In the genomic region with DNA sequence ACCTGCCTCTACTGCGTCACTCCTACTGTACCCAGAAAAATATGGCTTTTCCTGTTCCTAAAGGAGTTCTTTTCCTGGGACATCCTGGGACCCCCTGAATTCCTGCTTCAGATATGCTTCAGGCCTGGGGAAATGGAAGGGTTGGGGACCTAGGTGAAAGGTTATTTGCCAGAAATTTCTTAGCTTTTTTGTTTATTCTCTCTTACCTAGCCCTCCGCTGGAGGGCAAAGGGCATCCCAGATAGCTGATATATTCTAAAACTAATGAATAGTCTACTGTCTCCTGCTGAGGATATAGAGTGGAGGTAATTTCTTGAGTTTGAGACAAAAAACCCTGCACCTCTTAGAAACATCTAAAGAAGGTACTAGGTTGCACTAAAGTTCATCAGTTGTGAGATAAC, we compare ENCODE assay signal across 2 cellular contexts.
TF ChIP-seq lines count a peak whose summit lies in the region.

No MANE protein-coding gene starts in this region.

TF ChIP-seq in GM23338, 12 proteins besides CTCF, POLR2A, EP300 and RAD21 (continues in another document):
- TF ChIP-seq JUNB (IDR thresholded peaks at IDR 0.05; ENCODE audit: unreplicated experiment) = no peak
- TF ChIP-seq NANOG (IDR thresholded peaks at IDR 0.05; ENCODE audit: borderline replicate concordance) = no peak
- TF ChIP-seq, protein P1, sequence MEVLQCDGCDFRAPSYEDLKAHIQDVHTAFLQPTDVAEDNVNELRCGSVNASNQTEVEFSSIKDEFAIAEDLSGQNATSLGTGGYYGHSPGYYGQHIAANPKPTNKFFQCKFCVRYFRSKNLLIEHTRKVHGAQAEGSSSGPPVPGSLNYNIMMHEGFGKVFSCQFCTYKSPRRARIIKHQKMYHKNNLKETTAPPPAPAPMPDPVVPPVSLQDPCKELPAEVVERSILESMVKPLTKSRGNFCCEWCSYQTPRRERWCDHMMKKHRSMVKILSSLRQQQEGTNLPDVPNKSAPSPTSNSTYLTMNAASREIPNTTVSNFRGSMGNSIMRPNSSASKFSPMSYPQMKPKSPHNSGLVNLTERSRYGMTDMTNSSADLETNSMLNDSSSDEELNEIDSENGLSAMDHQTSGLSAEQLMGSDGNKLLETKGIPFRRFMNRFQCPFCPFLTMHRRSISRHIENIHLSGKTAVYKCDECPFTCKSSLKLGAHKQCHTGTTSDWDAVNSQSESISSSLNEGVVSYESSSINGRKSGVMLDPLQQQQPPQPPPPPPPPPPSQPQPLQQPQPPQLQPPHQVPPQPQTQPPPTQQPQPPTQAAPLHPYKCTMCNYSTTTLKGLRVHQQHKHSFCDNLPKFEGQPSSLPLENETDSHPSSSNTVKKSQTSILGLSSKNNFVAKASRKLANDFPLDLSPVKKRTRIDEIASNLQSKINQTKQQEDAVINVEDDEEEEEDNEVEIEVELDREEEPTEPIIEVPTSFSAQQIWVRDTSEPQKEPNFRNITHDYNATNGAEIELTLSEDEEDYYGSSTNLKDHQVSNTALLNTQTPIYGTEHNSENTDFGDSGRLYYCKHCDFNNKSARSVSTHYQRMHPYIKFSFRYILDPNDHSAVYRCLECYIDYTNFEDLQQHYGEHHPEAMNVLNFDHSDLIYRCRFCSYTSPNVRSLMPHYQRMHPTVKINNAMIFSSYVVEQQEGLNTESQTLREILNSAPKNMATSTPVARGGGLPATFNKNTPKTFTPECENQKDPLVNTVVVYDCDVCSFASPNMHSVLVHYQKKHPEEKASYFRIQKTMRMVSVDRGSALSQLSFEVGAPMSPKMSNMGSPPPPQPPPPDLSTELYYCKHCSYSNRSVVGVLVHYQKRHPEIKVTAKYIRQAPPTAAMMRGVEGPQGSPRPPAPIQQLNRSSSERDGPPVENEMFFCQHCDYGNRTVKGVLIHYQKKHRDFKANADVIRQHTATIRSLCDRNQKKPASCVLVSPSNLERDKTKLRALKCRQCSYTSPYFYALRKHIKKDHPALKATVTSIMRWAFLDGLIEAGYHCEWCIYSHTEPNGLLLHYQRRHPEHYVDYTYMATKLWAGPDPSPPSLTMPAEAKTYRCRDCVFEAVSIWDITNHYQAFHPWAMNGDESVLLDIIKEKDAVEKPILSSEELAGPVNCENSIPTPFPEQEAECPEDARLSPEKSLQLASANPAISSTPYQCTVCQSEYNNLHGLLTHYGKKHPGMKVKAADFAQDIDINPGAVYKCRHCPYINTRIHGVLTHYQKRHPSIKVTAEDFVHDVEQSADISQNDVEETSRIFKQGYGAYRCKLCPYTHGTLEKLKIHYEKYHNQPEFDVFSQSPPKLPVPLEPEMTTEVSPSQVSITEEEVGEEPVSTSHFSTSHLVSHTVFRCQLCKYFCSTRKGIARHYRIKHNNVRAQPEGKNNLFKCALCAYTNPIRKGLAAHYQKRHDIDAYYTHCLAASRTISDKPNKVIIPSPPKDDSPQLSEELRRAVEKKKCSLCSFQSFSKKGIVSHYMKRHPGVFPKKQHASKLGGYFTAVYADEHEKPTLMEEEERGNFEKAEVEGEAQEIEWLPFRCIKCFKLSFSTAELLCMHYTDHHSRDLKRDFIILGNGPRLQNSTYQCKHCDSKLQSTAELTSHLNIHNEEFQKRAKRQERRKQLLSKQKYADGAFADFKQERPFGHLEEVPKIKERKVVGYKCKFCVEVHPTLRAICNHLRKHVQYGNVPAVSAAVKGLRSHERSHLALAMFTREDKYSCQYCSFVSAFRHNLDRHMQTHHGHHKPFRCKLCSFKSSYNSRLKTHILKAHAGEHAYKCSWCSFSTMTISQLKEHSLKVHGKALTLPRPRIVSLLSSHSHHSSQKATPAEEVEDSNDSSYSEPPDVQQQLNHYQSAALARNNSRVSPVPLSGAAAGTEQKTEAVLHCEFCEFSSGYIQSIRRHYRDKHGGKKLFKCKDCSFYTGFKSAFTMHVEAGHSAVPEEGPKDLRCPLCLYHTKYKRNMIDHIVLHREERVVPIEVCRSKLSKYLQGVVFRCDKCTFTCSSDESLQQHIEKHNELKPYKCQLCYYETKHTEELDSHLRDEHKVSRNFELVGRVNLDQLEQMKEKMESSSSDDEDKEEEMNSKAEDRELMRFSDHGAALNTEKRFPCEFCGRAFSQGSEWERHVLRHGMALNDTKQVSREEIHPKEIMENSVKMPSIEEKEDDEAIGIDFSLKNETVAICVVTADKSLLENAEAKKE (CRISPR knock-in tag; IDR thresholded peaks at IDR 0.05) = no peak
- TF ChIP-seq, protein P2, sequence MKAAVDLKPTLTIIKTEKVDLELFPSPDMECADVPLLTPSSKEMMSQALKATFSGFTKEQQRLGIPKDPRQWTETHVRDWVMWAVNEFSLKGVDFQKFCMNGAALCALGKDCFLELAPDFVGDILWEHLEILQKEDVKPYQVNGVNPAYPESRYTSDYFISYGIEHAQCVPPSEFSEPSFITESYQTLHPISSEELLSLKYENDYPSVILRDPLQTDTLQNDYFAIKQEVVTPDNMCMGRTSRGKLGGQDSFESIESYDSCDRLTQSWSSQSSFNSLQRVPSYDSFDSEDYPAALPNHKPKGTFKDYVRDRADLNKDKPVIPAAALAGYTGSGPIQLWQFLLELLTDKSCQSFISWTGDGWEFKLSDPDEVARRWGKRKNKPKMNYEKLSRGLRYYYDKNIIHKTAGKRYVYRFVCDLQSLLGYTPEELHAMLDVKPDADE (IDR thresholded peaks at IDR 0.05) = no peak
- no peak for TF ChIP-seq POLR2AphosphoS5 (IDR thresholded peaks at IDR 0.05; ENCODE audit: low read depth)
- TF ChIP-seq, protein P3, sequence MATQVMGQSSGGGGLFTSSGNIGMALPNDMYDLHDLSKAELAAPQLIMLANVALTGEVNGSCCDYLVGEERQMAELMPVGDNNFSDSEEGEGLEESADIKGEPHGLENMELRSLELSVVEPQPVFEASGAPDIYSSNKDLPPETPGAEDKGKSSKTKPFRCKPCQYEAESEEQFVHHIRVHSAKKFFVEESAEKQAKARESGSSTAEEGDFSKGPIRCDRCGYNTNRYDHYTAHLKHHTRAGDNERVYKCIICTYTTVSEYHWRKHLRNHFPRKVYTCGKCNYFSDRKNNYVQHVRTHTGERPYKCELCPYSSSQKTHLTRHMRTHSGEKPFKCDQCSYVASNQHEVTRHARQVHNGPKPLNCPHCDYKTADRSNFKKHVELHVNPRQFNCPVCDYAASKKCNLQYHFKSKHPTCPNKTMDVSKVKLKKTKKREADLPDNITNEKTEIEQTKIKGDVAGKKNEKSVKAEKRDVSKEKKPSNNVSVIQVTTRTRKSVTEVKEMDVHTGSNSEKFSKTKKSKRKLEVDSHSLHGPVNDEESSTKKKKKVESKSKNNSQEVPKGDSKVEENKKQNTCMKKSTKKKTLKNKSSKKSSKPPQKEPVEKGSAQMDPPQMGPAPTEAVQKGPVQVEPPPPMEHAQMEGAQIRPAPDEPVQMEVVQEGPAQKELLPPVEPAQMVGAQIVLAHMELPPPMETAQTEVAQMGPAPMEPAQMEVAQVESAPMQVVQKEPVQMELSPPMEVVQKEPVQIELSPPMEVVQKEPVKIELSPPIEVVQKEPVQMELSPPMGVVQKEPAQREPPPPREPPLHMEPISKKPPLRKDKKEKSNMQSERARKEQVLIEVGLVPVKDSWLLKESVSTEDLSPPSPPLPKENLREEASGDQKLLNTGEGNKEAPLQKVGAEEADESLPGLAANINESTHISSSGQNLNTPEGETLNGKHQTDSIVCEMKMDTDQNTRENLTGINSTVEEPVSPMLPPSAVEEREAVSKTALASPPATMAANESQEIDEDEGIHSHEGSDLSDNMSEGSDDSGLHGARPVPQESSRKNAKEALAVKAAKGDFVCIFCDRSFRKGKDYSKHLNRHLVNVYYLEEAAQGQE (IDR thresholded peaks at IDR 0.05; ENCODE audit: unreplicated experiment) = no peak
- no peak for TF ChIP-seq STAT1 (IDR thresholded peaks at IDR 0.05; ENCODE audit: unreplicated experiment)
- no peak for TF ChIP-seq CREB1 (CRISPR knock-in tag; IDR thresholded peaks at IDR 0.05; ENCODE audit: low read depth)
- no peak for TF ChIP-seq EZH2phosphoT487 (IDR thresholded peaks at IDR 0.05; ENCODE audit: unreplicated experiment)
- no peak for TF ChIP-seq ZNF331 (CRISPR knock-in tag; IDR thresholded peaks at IDR 0.05; ENCODE audit: low read depth)

TF ChIP-seq in liver, 16 proteins besides CTCF, POLR2A, EP300 and RAD21:
- TF ChIP-seq TAF1 (conservative IDR thresholded peaks at IDR 0.05) = no peak
- TF ChIP-seq SP1 (IDR thresholded peaks at IDR 0.05) = peak; percentile 70
- peak; percentile 50 to 69 for TF ChIP-seq HNF4A (conservative IDR thresholded peaks at IDR 0.05)
- TF ChIP-seq RXRA (IDR thresholded peaks at IDR 0.05) = peak; percentile 43 to 63
- no peak for TF ChIP-seq NR2F2 (IDR thresholded peaks at IDR 0.05)
- TF ChIP-seq HNF4G (IDR thresholded peaks at IDR 0.05) = no peak
